11 cellular contexts compared by ENCODE assay signal in the genomic region with DNA sequence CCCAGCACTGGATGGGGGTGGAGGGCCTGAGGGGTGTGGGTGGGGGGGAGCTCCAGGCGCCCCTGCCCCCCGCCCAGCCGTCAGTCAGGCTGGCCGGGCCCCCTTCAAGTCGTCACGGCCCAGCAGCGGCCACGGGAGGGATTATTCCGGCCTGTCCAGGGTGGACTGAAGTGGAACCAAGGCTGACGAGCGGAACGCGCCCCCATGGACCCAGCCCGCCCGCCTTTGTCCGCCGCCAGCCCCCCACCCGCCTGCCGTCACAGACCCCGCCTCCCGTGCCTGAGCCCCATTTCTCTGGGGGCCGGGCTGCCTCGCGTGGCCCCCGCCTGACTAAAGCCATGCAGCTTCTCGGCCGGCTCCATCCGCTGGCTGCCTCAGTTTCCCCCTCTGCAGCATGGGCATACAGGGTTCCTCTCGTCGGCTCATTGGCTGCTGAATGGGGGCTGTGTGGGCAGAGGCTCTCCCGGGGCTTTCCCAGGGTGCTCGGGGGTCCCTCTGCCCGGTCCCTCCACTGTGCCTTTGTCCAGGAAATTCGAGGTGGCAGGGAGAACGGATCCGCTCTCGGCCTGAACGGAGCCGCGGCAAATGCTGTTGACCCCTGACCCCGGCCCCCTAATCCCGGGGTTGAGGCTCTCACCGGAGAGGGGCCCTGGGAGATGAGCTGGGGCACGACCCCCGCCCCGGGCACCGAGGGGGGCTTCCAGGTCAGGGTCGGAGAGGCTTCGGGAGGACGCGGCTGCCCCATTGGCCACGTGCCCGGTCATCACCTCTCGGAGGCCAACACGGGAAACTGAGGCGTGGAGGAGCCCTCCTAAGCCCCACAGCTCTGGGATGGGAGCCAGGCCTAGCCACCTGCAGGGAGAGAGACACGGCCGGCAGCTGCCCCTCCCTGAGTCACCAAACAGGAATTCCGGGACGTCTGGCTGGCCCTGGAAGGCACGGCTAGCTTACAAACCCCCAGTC. TPM values are rescaled to one million over a fixed set of nuclear protein-coding genes. Genes with fewer than 3 reads are reported as not detected.
A peak's percentile ranks its signal among the peaks of the same experiment; 100 is the strongest.
DNase-seq lines count a peak whose midpoint lies in the region; TF ChIP-seq lines count a peak whose summit lies in the region.
"Had no signal": no experiment of that assay in that cellular context is flagged by ENCODE, and none has a peak within 500 bp of the region (broad histone marks: within the 10 kb centered on the region; RNA-seq: fewer than 3 reads in every experiment).

No MANE protein-coding gene starts in this region.

- H3K36me3 Mint-ChIP-seq in activated T-cell treated with anti-CD3 and anti-CD28 coated beads, Interleukin-2, amount 50 U/mL, for 24 hours (ENCODE audit: low read depth), result no peaks in the 10 kb centered on the region
- H3K36me3 Mint-ChIP-seq in chondrocyte (ENCODE audit: low read depth), result no peaks in the 10 kb centered on the region
- no peaks in the 10 kb centered on the region for H3K36me3 Mint-ChIP-seq in glutamatergic neuron (ENCODE audit: unreplicated experiment)

- H3K4me3 ChIP-seq in LNCaP clone FGC (ENCODE audit: low read depth, low read length) (no peak overlapping the region), choroid plexus epithelial cell (ENCODE audit: low read depth, low read length) (no peak overlapping the region)
- H3K4me3 ChIP-seq: vagina had no signal

- no peak overlapping the region for H3K4me3 Mint-ChIP-seq in activated T-cell treated with anti-CD3 and anti-CD28 coated beads, Interleukin-2, amount 50 U/mL, for 24 hours
- H3K4me3 Mint-ChIP-seq in chondrocyte (ENCODE audit: unreplicated experiment) (no peak overlapping the region), glutamatergic neuron (ENCODE audit: unreplicated experiment) (no peak overlapping the region)
- H3K4me3 Mint-ChIP-seq: activated T-cell treated with anti-CD3 and anti-CD28 coated beads, Interleukin-2, amount 50 U/mL, for 4 hours had no signal

- intact Hi-C loops in posterior vena cava (cut with DNase I), result no loop called here

- no peak for TF ChIP-seq CTCF in LNCaP clone FGC (IDR thresholded peaks at IDR 0.05; ENCODE audit: control insufficient read depth, extremely low read depth, insufficient read depth)
- TF ChIP-seq CTCF in choroid plexus epithelial cell (conservative IDR thresholded peaks at IDR 0.05; ENCODE audit: low read depth, low read length), result no peak
- no peak for TF ChIP-seq CTCF in chondrocyte (IDR thresholded peaks at IDR 0.05)
- no peak for TF ChIP-seq CTCF in glutamatergic neuron (IDR thresholded peaks at IDR 0.05; ENCODE audit: partially characterized antibody, unreplicated experiment)

- H3K9me3 Mint-ChIP-seq in activated T-cell treated with anti-CD3 and anti-CD28 coated beads, Interleukin-2, amount 50 U/mL, for 24 hours, result no peaks in the 10 kb centered on the region
- H3K9me3 Mint-ChIP-seq in chondrocyte (ENCODE audit: low read depth) (no peaks in the 10 kb centered on the region), glutamatergic neuron (ENCODE audit: unreplicated experiment) (peaks cover 3% of the 10 kb centered on the region)
- H3K9me3 Mint-ChIP-seq: activated T-cell treated with anti-CD3 and anti-CD28 coated beads, Interleukin-2, amount 50 U/mL, for 4 hours had no signal

- peaks cover 36% of the 10 kb centered on the region for H3K27me3 Mint-ChIP-seq in activated T-cell treated with anti-CD3 and anti-CD28 coated beads, Interleukin-2, amount 50 U/mL, for 24 hours
- H3K27me3 Mint-ChIP-seq in chondrocyte (ENCODE audit: low read depth) (peaks cover 7% of the 10 kb centered on the region), glutamatergic neuron (ENCODE audit: unreplicated experiment) (peaks cover 3% of the 10 kb centered on the region)

- DNase-seq in DMS53 treated with DMSO at 0.1 percent for 48 hours (lab: John Stamatoyannopoulos, UW; ENCODE audit: unreplicated experiment), result peak; percentile 27
- peak; percentile 18 for DNase-seq in LNCaP clone FGC (ENCODE audit: low read depth)
- DNase-seq in choroid plexus epithelial cell (ENCODE audit: low read depth), result peak; percentile 59
- peak; percentile 80 for DNase-seq in myocyte (ENCODE audit: low read depth)
- DNase-seq in posterior vena cava (ENCODE audit: low spot score), result no peak
- no peak for DNase-seq in activated T-cell treated with anti-CD3 and anti-CD28 coated beads, Interleukin-2, amount 50 U/mL, for 24 hours
- no peak for DNase-seq in chondrocyte (ENCODE audit: low spot score)
- DNase-seq in glutamatergic neuron, result no peak
- DNase-seq: activated T-cell treated with anti-CD3 and anti-CD28 coated beads, Interleukin-2, amount 50 U/mL, for 4 hours; effector CD4-positive, alpha-beta T cell had no signal

- H3K27ac Mint-ChIP-seq in activated T-cell treated with anti-CD3 and anti-CD28 coated beads, Interleukin-2, amount 50 U/mL, for 24 hours, result no peak overlapping the region
- no peak overlapping the region for H3K27ac Mint-ChIP-seq in chondrocyte (ENCODE audit: unreplicated experiment)
- H3K27ac Mint-ChIP-seq in glutamatergic neuron (ENCODE audit: unreplicated experiment), result no peak overlapping the region

- H3K4me1 Mint-ChIP-seq in activated T-cell treated with anti-CD3 and anti-CD28 coated beads, Interleukin-2, amount 50 U/mL, for 24 hours (ENCODE audit: low read depth), result peaks cover 1% of the 10 kb centered on the region
- H3K4me1 Mint-ChIP-seq in chondrocyte (ENCODE audit: low read depth), result peaks cover 16% of the 10 kb centered on the region
- H3K4me1 Mint-ChIP-seq in glutamatergic neuron (ENCODE audit: low read depth, unreplicated experiment), result peaks cover 2% of the 10 kb centered on the region

RNA-seq across cellular contexts. Expression of gene EFNA2, which starts 27.3 kb away (rescaled TPM):
- total RNA-seq in myocyte, result not detected in 2 replicates
- polyA plus RNA-seq in myocyte (2012), result 0.35 TPM
- total RNA-seq in posterior vena cava, result not detected
- total RNA-seq in chondrocyte, result 7.0 to 7.9 TPM (median 7.2 TPM) in 3 replicates
- 61.4 TPM for total RNA-seq in glutamatergic neuron (ENCODE audit: unreplicated experiment)
- total RNA-seq: activated T-cell treated with anti-CD3 and anti-CD28 coated beads, Interleukin-2, amount 50 U/mL, for 4 hours; vagina had no signal

RNA-seq across cellular contexts. Expression of gene FAM174C, which starts 37.7 kb away (rescaled TPM):
- 33.8 and 55.3 TPM in 2 replicates for total RNA-seq in myocyte
- polyA plus RNA-seq in myocyte (2012), result 66.6 TPM
- 10 to 100 TPM; 25.2 to 27.2 TPM for total RNA-seq in posterior vena cava
- 32.7 to 41.3 TPM (median 36.1 TPM) in 3 replicates for total RNA-seq in chondrocyte
- total RNA-seq in glutamatergic neuron (ENCODE audit: unreplicated experiment), result 17.3 TPM

RNA-seq across cellular contexts. Expression of gene CIRBP, which starts 43.9 kb away (rescaled TPM):
- total RNA-seq in myocyte (441 and 497 TPM in 2 replicates), posterior vena cava (100 to 1,000 TPM; 447 to 636 TPM), chondrocyte (295 to 320 TPM (median 303 TPM) in 3 replicates), glutamatergic neuron (ENCODE audit: unreplicated experiment) (341 TPM)
- polyA plus RNA-seq in myocyte (2012), result 414 TPM

Comparison
In these comparisons a context has a peak if more than half of its experiments do, and no peak if none do; other contexts are left out.
1. DNase-seq: peak in DMS53 treated with DMSO at 0.1 percent for 48 hours (single experiment), LNCaP clone FGC (single experiment), choroid plexus epithelial cell (single experiment) and myocyte (single experiment); none in posterior vena cava (single experiment), activated T-cell treated with anti-CD3 and anti-CD28 coated beads, Interleukin-2, amount 50 U/mL, for 24 hours (single experiment), chondrocyte (single experiment) and glutamatergic neuron (single experiment).